Comparison of ENCODE assay signal across 9 cellular contexts in genomic region chr7:7100432-7100849, GRCh38.
DNase-seq lines count a peak whose midpoint lies in the region; ATAC-seq and TF ChIP-seq lines count a peak whose summit lies in the region.
"Had no signal": no experiment of that assay in that cellular context is flagged by ENCODE, and none has a peak within 500 bp of the region (broad histone marks: within the 10 kb centered on the region; RNA-seq: fewer than 3 reads in every experiment).

No MANE protein-coding gene starts in this region.

- TF ChIP-seq CTCF in RWPE2 (IDR thresholded peaks at IDR 0.05; ENCODE audit: poor library complexity, severe bottlenecking) (no peak), foreskin keratinocyte (conservative IDR thresholded peaks at IDR 0.05) (no peak), thyroid gland (IDR thresholded peaks at IDR 0.05) (no peak)

- peaks cover 14% of the 10 kb centered on the region for H3K4me1 Mint-ChIP-seq in activated CD8-positive, alpha-beta memory T cell treated with anti-CD3 and anti-CD28 coated beads, Interleukin-2, amount 10 ng/mL, durations not matched to agents 7 days and 5 days

- H3K27me3 Mint-ChIP-seq in activated CD8-positive, alpha-beta memory T cell treated with anti-CD3 and anti-CD28 coated beads, Interleukin-2, amount 10 ng/mL, durations not matched to agents 7 days and 5 days = no peaks in the 10 kb centered on the region

- no peak for TF ChIP-seq POLR2A in thyroid gland (IDR thresholded peaks at IDR 0.05)

- H3K36me3 Mint-ChIP-seq in activated CD8-positive, alpha-beta memory T cell treated with anti-CD3 and anti-CD28 coated beads, Interleukin-2, amount 10 ng/mL, durations not matched to agents 7 days and 5 days = no peaks in the 10 kb centered on the region

- DNase-seq in NCI-H524 (lab: John Stamatoyannopoulos, UW) (peak; percentile 7 to 33), NCI-H524 treated with DMSO at 0.1 percent for 48 hours (lab: John Stamatoyannopoulos, UW) (no peak), RWPE2 (ENCODE audit: low spot score) (peak; percentile 87), foreskin keratinocyte (peak; percentile 95 to 97), thyroid gland (no peak)
- no peak for DNase-seq in activated CD8-positive, alpha-beta memory T cell treated with anti-CD3 and anti-CD28 coated beads, Interleukin-2, amount 10 ng/mL, durations not matched to agents 7 days and 5 days
- DNase-seq: activated CD4-positive, alpha-beta T cell treated with anti-CD3 and anti-CD28 coated beads for 1 hour had no signal

- ATAC-seq in RWPE2 (ENCODE audit: low read depth) (peak; percentile 89), foreskin keratinocyte (peak; percentile 99), GM19023 (IDR thresholded peaks at IDR 0.05; ENCODE audit: unreplicated experiment) (no peak), GM18502 (IDR thresholded peaks at IDR 0.05; ENCODE audit: poor library complexity, unreplicated experiment) (no peak)
- ATAC-seq in activated CD8-positive, alpha-beta memory T cell treated with anti-CD3 and anti-CD28 coated beads, Interleukin-2, amount 10 ng/mL, durations not matched to agents 7 days and 5 days = no peak

- H3K4me1 ChIP-seq in RWPE2 (ENCODE audit: insufficient read depth, poor library complexity, severe bottlenecking) = peaks cover 24% of the 10 kb centered on the region
- H3K4me1 ChIP-seq in foreskin keratinocyte = peaks cover 16% of the 10 kb centered on the region
- H3K4me1 ChIP-seq in thyroid gland = peaks cover 8 to 18% of the 10 kb centered on the region in 2 donors

- no peak overlapping the region for H3K4me3 Mint-ChIP-seq in activated CD8-positive, alpha-beta memory T cell treated with anti-CD3 and anti-CD28 coated beads, Interleukin-2, amount 10 ng/mL, durations not matched to agents 7 days and 5 days

- no peaks in the 10 kb centered on the region for H3K9me3 Mint-ChIP-seq in activated CD8-positive, alpha-beta memory T cell treated with anti-CD3 and anti-CD28 coated beads, Interleukin-2, amount 10 ng/mL, durations not matched to agents 7 days and 5 days (ENCODE audit: low read depth)

- H3K27ac ChIP-seq in RWPE2 (ENCODE audit: poor library complexity, severe bottlenecking) (peak overlapping the region; percentile 63), foreskin keratinocyte (no peak overlapping the region), thyroid gland (peak overlapping the region in 2 of 3 donors; percentile 61 to 64)

- intact Hi-C loops in thyroid gland (cut with DNase I) = loop anchor here (5.0 kb wide), 2 partner anchors 82 to 138 kb away; partner anchors contain the start of gene C1GALT1

- H3K27ac Mint-ChIP-seq in activated CD8-positive, alpha-beta memory T cell treated with anti-CD3 and anti-CD28 coated beads, Interleukin-2, amount 10 ng/mL, durations not matched to agents 7 days and 5 days = no peak overlapping the region

- H3K4me3 ChIP-seq in RWPE2 (ENCODE audit: severe bottlenecking) = no peak overlapping the region
- H3K4me3 ChIP-seq in thyroid gland (replicated peaks in 1 of 3) = no peak overlapping the region

- WGBS in thyroid gland, 2 donors = 83 to 86% methylated on average over 8 of the region's 8 CpGs

- CTCF ChIA-PET in activated CD8-positive, alpha-beta memory T cell treated with anti-CD3 and anti-CD28 coated beads, Interleukin-2, amount 10 ng/mL, durations not matched to agents 7 days and 5 days (lab: Charles Lee) = interaction anchor here (1.0 kb wide), 1 partner anchor 436 kb away, joined by 3 read pairs; no protein-coding TSS in a partner anchor

- H3K36me3 ChIP-seq in RWPE2 (ENCODE audit: low read depth) (no peaks in the 10 kb centered on the region), thyroid gland (no peaks in the 10 kb centered on the region)

- H3K9me3 ChIP-seq in RWPE2 (ENCODE audit: severe bottlenecking) (no peaks in the 10 kb centered on the region), thyroid gland (no peaks in the 10 kb centered on the region)

- no peaks in the 10 kb centered on the region for H3K27me3 ChIP-seq in RWPE2 (ENCODE audit: insufficient read depth, poor library complexity, severe bottlenecking)
- H3K27me3 ChIP-seq in foreskin keratinocyte = no peaks in the 10 kb centered on the region
- H3K27me3 ChIP-seq in thyroid gland = no peaks in the 10 kb centered on the region

Comparison
In these comparisons a context has a peak if more than half of its experiments do, and no peak if none do; other contexts are left out.
1. DNase-seq: peak in NCI-H524 (2 of 2), RWPE2 (single experiment) and foreskin keratinocyte (2 of 2); none in NCI-H524 treated with DMSO at 0.1 percent for 48 hours (single experiment), thyroid gland (0 of 2) and activated CD8-positive, alpha-beta memory T cell treated with anti-CD3 and anti-CD28 coated beads, Interleukin-2, amount 10 ng/mL, durations not matched to agents 7 days and 5 days (single experiment).
2. ATAC-seq: peak in RWPE2 (single experiment) and foreskin keratinocyte (single experiment); none in GM19023 (single experiment), activated CD8-positive, alpha-beta memory T cell treated with anti-CD3 and anti-CD28 coated beads, Interleukin-2, amount 10 ng/mL, durations not matched to agents 7 days and 5 days (single experiment) and GM18502 (single experiment).